Comparison of ENCODE assay signal across 8 cellular contexts in the genomic region with DNA sequence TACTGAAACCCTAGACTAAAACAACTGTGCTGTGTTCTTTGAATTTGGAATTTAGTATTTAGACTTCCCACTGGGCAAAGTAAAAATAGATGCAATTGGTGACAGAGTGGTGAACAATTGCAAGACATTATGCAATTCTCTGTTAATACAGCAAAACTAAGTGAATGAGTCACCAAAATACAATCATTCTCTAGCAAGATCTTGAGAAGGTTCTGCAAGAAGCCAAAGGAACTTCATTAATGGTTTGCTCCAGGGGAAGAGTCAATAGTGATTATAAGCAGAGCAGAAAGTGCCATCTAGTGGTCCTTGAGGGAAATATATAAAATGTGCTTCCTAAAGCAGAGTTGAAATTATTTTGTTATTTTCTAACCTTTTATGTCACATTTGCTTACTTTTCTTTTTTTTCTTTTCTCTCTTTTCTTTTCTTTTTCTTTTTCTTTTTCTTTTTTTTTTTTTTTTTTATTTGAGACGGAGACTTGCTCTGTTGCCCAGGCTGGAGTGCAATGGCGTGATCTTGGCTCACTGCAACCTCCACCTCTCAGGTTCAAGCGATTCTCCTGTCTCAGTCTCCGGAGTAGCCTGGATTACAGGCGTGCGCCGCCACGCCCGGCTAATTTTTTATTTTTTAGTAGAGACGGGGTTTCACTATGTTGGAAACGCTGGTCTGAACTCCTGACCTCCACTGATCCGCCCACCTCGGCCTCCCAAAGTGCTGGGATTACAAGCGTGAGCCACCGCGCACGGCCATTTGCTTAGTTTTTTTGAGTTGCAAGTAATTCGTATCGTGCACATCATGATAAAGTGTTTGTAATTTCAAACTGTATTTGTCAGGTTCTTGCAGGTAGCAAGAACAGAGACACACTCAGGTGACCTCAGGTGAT.
DNase-seq lines count a peak whose midpoint lies in the region; ATAC-seq and TF ChIP-seq lines count a peak whose summit lies in the region.

No MANE protein-coding gene starts in this region.

- no peak overlapping the region for H3K27ac ChIP-seq in SU-DHL-6 (ENCODE audit: low read depth, low read length)

- DNase-seq in AG10803 (ENCODE audit: low read depth) (peak; percentile 99), NCI-H1105 (lab: John Stamatoyannopoulos, UW) (peak; percentile 61), fibroblast of peridontal ligament (ENCODE audit: extremely low read depth) (peak; percentile 99), omental fat pad (ENCODE audit: low spot score) (no peak), MG63 (no peak)

- H3K9ac ChIP-seq in SU-DHL-6 (ENCODE audit: low read length) = no peak overlapping the region

- no peaks in the 10 kb centered on the region for H3K9me2 ChIP-seq in SU-DHL-6 (replicated peaks; ENCODE audit: insufficient read depth, low read length)

- H4K20me1 ChIP-seq in SU-DHL-6 (ENCODE audit: low read depth, low read length) = no peaks in the 10 kb centered on the region

- H3K4me3 ChIP-seq in AG10803 (ENCODE audit: low read length) = no peak overlapping the region
- H3K4me3 ChIP-seq in SU-DHL-6 (ENCODE audit: insufficient read depth, low read length, poor library complexity, severe bottlenecking) = no peak overlapping the region
- H3K4me3 ChIP-seq in MG63 = no peak overlapping the region

- H2AFZ ChIP-seq in SU-DHL-6 (ENCODE audit: low read depth, low read length, severe bottlenecking) = no peak overlapping the region

- H3K79me2 ChIP-seq in SU-DHL-6 (ENCODE audit: insufficient read depth, low read length) = no peaks in the 10 kb centered on the region

- H3K9me3 ChIP-seq in SU-DHL-6 (ENCODE audit: insufficient read depth, low read length) (no peaks in the 10 kb centered on the region), MG63 (no peaks in the 10 kb centered on the region)

- peak; percentile 79 for TF ChIP-seq CTCF in AG10803 (conservative IDR thresholded peaks at IDR 0.05; ENCODE audit: low read length)
- TF ChIP-seq CTCF in SU-DHL-6 (IDR thresholded peaks at IDR 0.05; ENCODE audit: insufficient read depth, low read length, poor library complexity, severe bottlenecking) = peak; percentile 40
- no peak for TF ChIP-seq CTCF in omental fat pad (IDR thresholded peaks at IDR 0.05)

- no peaks in the 10 kb centered on the region for H3K27me3 ChIP-seq in SU-DHL-6 (ENCODE audit: low read length)
- H3K27me3 ChIP-seq in MG63 = no peaks in the 10 kb centered on the region

- H3K36me3 ChIP-seq in SU-DHL-6 (ENCODE audit: low read length) = no peaks in the 10 kb centered on the region
- no peaks in the 10 kb centered on the region for H3K36me3 ChIP-seq in MG63

- peak; percentile 82 for ATAC-seq in GM18498 (IDR thresholded peaks at IDR 0.05; ENCODE audit: unreplicated experiment)
- peak; percentile 87 for ATAC-seq in HG02759 (IDR thresholded peaks at IDR 0.05; ENCODE audit: unreplicated experiment)
- ATAC-seq in omental fat pad (ENCODE audit: low FRiP score) = peak; percentile 91

- no peak overlapping the region for H3K4me2 ChIP-seq in SU-DHL-6 (ENCODE audit: low read depth, low read length, poor library complexity, severe bottlenecking)

- no peaks in the 10 kb centered on the region for H3F3A ChIP-seq in SU-DHL-6 (ENCODE audit: insufficient read depth)

Comparison
In these comparisons a context has a peak if more than half of its experiments do, and no peak if none do; other contexts are left out.
1. DNase-seq: peak in AG10803 (single experiment), NCI-H1105 (single experiment) and fibroblast of peridontal ligament (single experiment); none in omental fat pad (single experiment) and MG63 (single experiment).
2. CTCF ChIP-seq: peak in AG10803 (single experiment) and SU-DHL-6 (single experiment); none in omental fat pad (0 of 3).
3. Peak in every context shown above with its lines, with median percentiles within 50 percentile points of each other: ATAC-seq.